Comparison of ENCODE assay signal across 23 cellular contexts in the genomic region with DNA sequence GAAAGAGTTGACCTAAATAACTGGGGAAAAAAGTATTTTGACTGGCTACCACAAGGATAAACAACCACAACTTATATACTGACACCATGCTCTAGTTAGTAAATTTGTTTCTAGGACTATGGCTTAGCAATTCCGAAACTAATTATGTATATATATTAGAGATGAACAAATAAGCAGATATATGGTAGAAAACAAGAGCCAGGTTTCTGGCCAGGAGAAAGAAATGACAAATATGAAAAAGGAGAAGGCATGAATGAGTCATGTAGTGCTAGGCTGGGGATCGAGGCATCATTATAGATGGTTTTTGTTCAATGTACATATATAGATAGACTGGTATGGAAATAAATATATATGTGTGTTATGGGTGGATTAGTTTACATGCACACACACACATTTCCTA. TPM values are rescaled to one million over a fixed set of nuclear protein-coding genes. Genes with fewer than 3 reads are reported as not detected.
"Had no signal": no experiment of that assay in that cellular context is flagged by ENCODE, and none has a peak within 500 bp of the region (broad histone marks: within the 10 kb centered on the region; RNA-seq: fewer than 3 reads in every experiment).

No MANE protein-coding gene starts in this region.

- H3K4me3 ChIP-seq: K562 had no signal

- H3K27ac Mint-ChIP-seq: IgD-negative memory B cell had no signal

- H3K4me1 Mint-ChIP-seq: IgD-negative memory B cell had no signal

- ATAC-seq: K562, Panc1, PC-3 had no signal

- H3K4me3 Mint-ChIP-seq: IgD-negative memory B cell had no signal

- DNase-seq: Kasumi-1, MM.1S, NCI-H1092 treated with DMSO at 0.1 percent for 48 hours, NCI-H1436, NCI-H187, NCI-H2029, NCI-H2081 treated with DMSO at 0.1 percent for 48 hours, NCI-H2171, NCI-H226, NCI-H446, NCI-H510A, NCI-H524 treated with DMSO at 0.1 percent for 48 hours, NCI-H69, NCI-H774, PC-3, SHP77, SK-N-SH, SW 1271 had no signal

RNA-seq across cellular contexts. Expression of a gene that starts 5.5 kb away (rescaled TPM):
- total RNA-seq: K562, M059J, PC-3, SK-MEL-5 had no signal
